In genomic region chr16:23072084-23072599, GRCh38 we compare ENCODE assay signal across 10 cellular contexts.
DNase-seq lines count a peak whose midpoint lies in the region; ATAC-seq and TF ChIP-seq lines count a peak whose summit lies in the region.
"Had no signal": no experiment of that assay in that cellular context is flagged by ENCODE, and none has a peak within 500 bp of the region (broad histone marks: within the 10 kb centered on the region; RNA-seq: fewer than 3 reads in every experiment).

No MANE protein-coding gene starts in this region.

- H3K4me3 ChIP-seq in endodermal cell (ENCODE audit: low read length) (no peak overlapping the region), lower lobe of right lung (no peak overlapping the region), testis (no peak overlapping the region)

- H3K27me3 Mint-ChIP-seq in endodermal cell (ENCODE audit: insufficient read depth): no peaks in the 10 kb centered on the region
- no peaks in the 10 kb centered on the region for H3K27me3 Mint-ChIP-seq in activated T-cell treated with anti-CD3 and anti-CD28 coated beads, Interleukin-2, amount 50 U/mL, for 4 hours (ENCODE audit: low read depth)

- H3K9me3 Mint-ChIP-seq in endodermal cell: no peaks in the 10 kb centered on the region
- no peaks in the 10 kb centered on the region for H3K9me3 Mint-ChIP-seq in activated T-cell treated with anti-CD3 and anti-CD28 coated beads, Interleukin-2, amount 50 U/mL, for 4 hours

- DNase-seq in HPDE6-E6E7 (ENCODE audit: extremely low spot score): peak; percentile 81
- DNase-seq in endodermal cell: no peak
- DNase-seq in lower lobe of right lung: peak; percentile 63
- DNase-seq in testis: peak; percentile 93
- no peak for DNase-seq in NCI-H510A (lab: John Stamatoyannopoulos, UW)
- no peak for DNase-seq in NAMALWA (ENCODE audit: low spot score)
- no peak for DNase-seq in effector CD4-positive, alpha-beta T cell
- DNase-seq in activated T-cell treated with anti-CD3 and anti-CD28 coated beads, Interleukin-2, amount 50 U/mL, for 4 hours: no peak
- DNase-seq: activated T-cell treated with anti-CD3 and anti-CD28 coated beads, Interleukin-2, amount 50 U/mL, for 1 hour; SHP77 had no signal

- H3K36me3 Mint-ChIP-seq in endodermal cell (ENCODE audit: low read depth): peaks cover 67% of the 10 kb centered on the region
- H3K36me3 Mint-ChIP-seq in activated T-cell treated with anti-CD3 and anti-CD28 coated beads, Interleukin-2, amount 50 U/mL, for 4 hours (ENCODE audit: insufficient read depth): peaks cover 41% of the 10 kb centered on the region

- peak overlapping the region; percentile 13 for H3K27ac Mint-ChIP-seq in endodermal cell

- ATAC-seq in lower lobe of right lung: peak; percentile 53 to 56
- ATAC-seq in activated T-cell treated with anti-CD3 and anti-CD28 coated beads, Interleukin-2, amount 50 U/mL, for 4 hours: no peak

- no peak for TF ChIP-seq POLR2A in testis (IDR thresholded peaks at IDR 0.05)

- H3K9ac ChIP-seq in endodermal cell (ENCODE audit: extremely low read depth, low read length, poor library complexity, severe bottlenecking): no peak overlapping the region

- H3K27me3 ChIP-seq in endodermal cell (ENCODE audit: control insufficient read depth, insufficient read depth, low read length, poor library complexity, severe bottlenecking): no peaks in the 10 kb centered on the region
- no peaks in the 10 kb centered on the region for H3K27me3 ChIP-seq in lower lobe of right lung (ENCODE audit: low read depth)
- H3K27me3 ChIP-seq in testis: no peaks in the 10 kb centered on the region

- H3K9me3 ChIP-seq in endodermal cell (ENCODE audit: control insufficient read depth, low read length) (no peaks in the 10 kb centered on the region), lower lobe of right lung (no peaks in the 10 kb centered on the region), testis (no peaks in the 10 kb centered on the region)

- WGBS in endodermal cell (ENCODE audit: insufficient coverage in 1 of 2, insufficient read length in 1 of 2), 2 experiments: 92 to 93% methylated on average over 7 to 13 of the region's 13 CpGs
- WGBS in testis, 2 donors: 23 to 54% methylated on average over 13 of the region's 13 CpGs

- H3K36me3 ChIP-seq in endodermal cell (ENCODE audit: control insufficient read depth, insufficient read depth, low read length): peaks cover 72% of the 10 kb centered on the region
- H3K36me3 ChIP-seq in lower lobe of right lung: peaks cover 75% of the 10 kb centered on the region
- no peaks in the 10 kb centered on the region for H3K36me3 ChIP-seq in testis (ENCODE audit: low read depth, missing control alignments)

- intact Hi-C loops in lower lobe of right lung (cut with DNase I): no loop called here
- intact Hi-C loops in testis (cut with DNase I; ENCODE audit: low total_unique reads): no loop called here

- no peak overlapping the region for H3K4me3 Mint-ChIP-seq in endodermal cell
- H3K4me3 Mint-ChIP-seq in activated T-cell treated with anti-CD3 and anti-CD28 coated beads, Interleukin-2, amount 50 U/mL, for 4 hours: no peak overlapping the region

- H3K4me1 ChIP-seq in endodermal cell (ENCODE audit: control insufficient read depth, insufficient read depth, low read length): no peaks in the 10 kb centered on the region
- peaks cover 13% of the 10 kb centered on the region for H3K4me1 ChIP-seq in lower lobe of right lung
- peaks cover 13% of the 10 kb centered on the region for H3K4me1 ChIP-seq in testis

- TF ChIP-seq CTCF in endodermal cell (conservative IDR thresholded peaks at IDR 0.05) (no peak), lower lobe of right lung (IDR thresholded peaks at IDR 0.05) (no peak), testis (IDR thresholded peaks at IDR 0.05) (no peak)

- H3K27ac ChIP-seq in endodermal cell (ENCODE audit: low read depth, low read length) (no peak overlapping the region), lower lobe of right lung (peak overlapping the region; percentile 18), testis (peak overlapping the region in 1 of 2 donors; percentile 34)

- no peaks in the 10 kb centered on the region for H3K4me1 Mint-ChIP-seq in endodermal cell
- no peaks in the 10 kb centered on the region for H3K4me1 Mint-ChIP-seq in activated T-cell treated with anti-CD3 and anti-CD28 coated beads, Interleukin-2, amount 50 U/mL, for 4 hours (ENCODE audit: low read depth)

Comparison
In these comparisons a context has a peak if more than half of its experiments do, and no peak if none do; other contexts are left out.
1. DNase-seq: peak in HPDE6-E6E7 (single experiment), lower lobe of right lung (single experiment) and testis (single experiment); none in endodermal cell (single experiment), NCI-H510A (single experiment), NAMALWA (single experiment), effector CD4-positive, alpha-beta T cell (single experiment) and activated T-cell treated with anti-CD3 and anti-CD28 coated beads, Interleukin-2, amount 50 U/mL, for 4 hours (single experiment).
2. ATAC-seq: peak in lower lobe of right lung (2 of 2); none in activated T-cell treated with anti-CD3 and anti-CD28 coated beads, Interleukin-2, amount 50 U/mL, for 4 hours (0 of 2).